In genomic region chr10:52923520-52923919, GRCh38 we compare ENCODE assay signal across 23 cellular contexts.
"Had no signal": no experiment of that assay in that cellular context is flagged by ENCODE, and none has a peak within 500 bp of the region (broad histone marks: within the 10 kb centered on the region; RNA-seq: fewer than 3 reads in every experiment).

No MANE protein-coding gene starts in this region.

- H3K27me3 ChIP-seq: gastroesophageal sphincter, neutrophil, ovary, upper lobe of left lung had no signal

- H3K4me1 ChIP-seq: gastroesophageal sphincter, heart left ventricle, upper lobe of left lung had no signal

- FAIRE-seq: islet of Langerhans had no signal

- H3K9me3 Mint-ChIP-seq: nephron; T-helper 1 cell treated with Interleukin-12 subunit alpha and Interleukin-12 subunit beta and Interleukin-4 antibody, amounts not matched to agents 30 μg/mL and 1 μg/mL, for 36 hours had no signal

- H3K36me3 ChIP-seq: gastroesophageal sphincter, heart left ventricle, neutrophil, ovary, thoracic aorta, upper lobe of left lung had no signal

- ATAC-seq: gastroesophageal sphincter, heart left ventricle, left cardiac atrium, right cardiac atrium had no signal

- H3K27ac ChIP-seq: coronary artery, epithelial cell of prostate, gastroesophageal sphincter, heart left ventricle, neutrophil, ovary, thoracic aorta, upper lobe of left lung had no signal

- H3K4me1 Mint-ChIP-seq: activated naive CD4-positive, alpha-beta T cell treated with anti-CD3 and anti-CD28 coated beads, Interleukin-2, amount 10 ng/mL, durations not matched to agents 7 days and 5 days; nephron had no signal

- H3K4me3 ChIP-seq: coronary artery, gastroesophageal sphincter, heart left ventricle, ovary, thoracic aorta, upper lobe of left lung had no signal

- H3K9me3 ChIP-seq: gastroesophageal sphincter, heart left ventricle, neutrophil, ovary, thoracic aorta, upper lobe of left lung had no signal

- H3K36me3 Mint-ChIP-seq: activated CD4-positive, alpha-beta memory T cell treated with anti-CD3 and anti-CD28 coated beads for 36 hours; activated naive CD4-positive, alpha-beta T cell treated with anti-CD3 and anti-CD28 coated beads, Interleukin-2, amount 10 ng/mL, durations not matched to agents 7 days and 5 days had no signal

- H3K4me3 Mint-ChIP-seq: activated CD4-positive, alpha-beta memory T cell treated with anti-CD3 and anti-CD28 coated beads for 36 hours; activated naive CD4-positive, alpha-beta T cell treated with anti-CD3 and anti-CD28 coated beads, Interleukin-2, amount 10 ng/mL, durations not matched to agents 7 days and 5 days; nephron; T-helper 1 cell treated with Interleukin-12 subunit alpha and Interleukin-12 subunit beta and Interleukin-4 antibody, amounts not matched to agents 30 μg/mL and 1 μg/mL, for 36 hours had no signal

- DNase-seq: activated CD4-positive, alpha-beta memory T cell treated with anti-CD3 and anti-CD28 coated beads for 36 hours; activated CD4-positive, alpha-beta T cell treated with anti-CD3 and anti-CD28 coated beads for 48 hours; activated CD4-positive, CD25-positive, alpha-beta regulatory T cell; activated effector memory CD4-positive, alpha-beta T cell treated with anti-CD3 and anti-CD28 coated beads, Interleukin-2, amount 50 U/mL, for 16 hours; activated naive CD4-positive, alpha-beta T cell treated with anti-CD3 and anti-CD28 coated beads, Interleukin-2, amount 10 ng/mL, durations not matched to agents 7 days and 5 days; activated T-cell treated with anti-CD3 and anti-CD28 coated beads for 4 hours; cerebellar nuclear complex; heart left ventricle; left cardiac atrium; ovary; right cardiac atrium; stimulated activated CD4-positive, alpha-beta T cell treated with anti-CD3 and anti-CD28 coated beads, Interleukin-4, amount 100 ng/mL, for 24 hours; stimulated activated naive CD4-positive, alpha-beta T cell treated with Interleukin-2 at 50 U/mL for 16 hours; T1000; upper lobe of left lung had no signal

- H3K27ac Mint-ChIP-seq: activated CD4-positive, alpha-beta memory T cell treated with anti-CD3 and anti-CD28 coated beads for 36 hours; activated naive CD4-positive, alpha-beta T cell treated with anti-CD3 and anti-CD28 coated beads, Interleukin-2, amount 10 ng/mL, durations not matched to agents 7 days and 5 days; nephron; T-helper 1 cell treated with Interleukin-12 subunit alpha and Interleukin-12 subunit beta and Interleukin-4 antibody, amounts not matched to agents 30 μg/mL and 1 μg/mL, for 36 hours had no signal

- H3K27me3 Mint-ChIP-seq: activated CD4-positive, alpha-beta memory T cell treated with anti-CD3 and anti-CD28 coated beads for 36 hours; activated naive CD4-positive, alpha-beta T cell treated with anti-CD3 and anti-CD28 coated beads, Interleukin-2, amount 10 ng/mL, durations not matched to agents 7 days and 5 days had no signal
